ENCODE assay signal across 8 cellular contexts in the genomic region with DNA sequence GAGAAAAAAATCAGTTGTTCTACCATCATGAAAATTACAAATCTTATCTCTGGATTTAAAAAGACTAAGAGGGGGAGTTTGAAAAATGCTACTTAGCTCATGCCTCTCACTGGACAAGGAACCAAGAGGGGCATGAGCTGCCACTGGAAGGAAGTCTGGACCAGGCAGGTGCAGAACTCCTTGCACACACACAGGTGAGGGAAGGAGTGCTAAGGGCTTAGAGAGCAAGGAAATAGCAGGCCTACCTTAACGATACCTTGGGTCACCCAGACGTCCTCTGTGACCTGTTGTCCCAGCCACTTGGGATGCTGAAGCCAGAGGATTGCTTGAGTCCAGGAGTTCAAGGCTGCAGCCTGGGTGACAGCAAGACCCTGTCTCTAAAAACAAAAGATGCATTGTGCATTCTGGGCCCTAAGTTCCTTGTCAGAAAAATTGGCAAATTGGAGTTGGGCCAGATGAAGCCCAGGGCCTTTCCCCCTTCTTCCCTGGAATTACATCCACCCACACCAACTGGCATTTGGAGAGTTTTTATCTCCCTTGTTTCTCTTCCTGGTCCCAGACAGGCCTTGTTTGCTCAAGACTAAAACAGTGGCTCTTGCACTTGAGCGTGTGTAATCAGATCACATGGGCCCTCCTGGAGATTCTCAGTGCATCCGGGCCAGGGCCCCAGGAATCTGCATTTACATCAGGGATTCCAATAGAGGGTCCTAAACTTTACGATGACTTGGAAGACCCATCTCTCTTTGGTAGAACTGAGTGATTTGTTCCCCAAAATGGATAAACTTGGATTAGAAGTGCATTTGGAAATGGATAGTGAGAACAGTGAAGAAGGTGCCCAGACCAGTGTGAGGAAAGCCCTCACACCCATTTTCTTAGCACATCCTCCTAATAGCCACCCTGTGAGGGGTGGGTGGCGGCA. TPM values are rescaled to one million over a fixed set of nuclear protein-coding genes. Genes with fewer than 3 reads are reported as not detected.
DNase-seq lines count a peak whose midpoint lies in the region; TF ChIP-seq lines count a peak whose summit lies in the region.

No MANE protein-coding gene starts in this region.

- peaks cover 5% of the 10 kb centered on the region for H3K79me1 ChIP-seq in mesendoderm (ENCODE audit: low read length)

- WGBS in mesendoderm (ENCODE audit: extremely low coverage, insufficient coverage, low lambda C conversion rate): no CpG with 5 or more reads among the region's 6 CpGs

- no peak overlapping the region for H2BK120ac ChIP-seq in mesendoderm (ENCODE audit: low read depth, low read length)

- CTCF ChIA-PET in MCF 10A (lab: Yijun Ruan, JAX): interaction anchor here (0.7 to 5.3 kb wide), 10 partner anchors 14 to 138 kb away, joined by 3 to 68 read pairs (median 8); no protein-coding TSS in a partner anchor

- peak overlapping the region; percentile 96 for H3K4me2 ChIP-seq in DOHH2 (ENCODE audit: low read length)
- H3K4me2 ChIP-seq in mesendoderm (ENCODE audit: low read length): no peak overlapping the region

- peak overlapping the region; percentile 81 for H3K4me3 Mint-ChIP-seq in MCF 10A (ENCODE audit: unreplicated experiment)

- intact Hi-C loops in MCF 10A (cut with micrococcal nuclease): loop anchor here (1.0 kb wide), 2 partner anchors 16 to 59 kb away; no protein-coding TSS in a partner anchor
- intact Hi-C loops in vagina (cut with DNase I): loop anchor here (5.0 to 10.0 kb wide), 2 partner anchors 46 to 52 kb away; no protein-coding TSS in a partner anchor

- H3K79me2 ChIP-seq in DOHH2 (ENCODE audit: control insufficient read depth, low read length) (peaks cover 21% of the 10 kb centered on the region), mesendoderm (ENCODE audit: control insufficient read depth, insufficient read depth, low read length) (peaks cover 10% of the 10 kb centered on the region)

- H3K27me3 Mint-ChIP-seq in MCF 10A (ENCODE audit: insufficient read depth, unreplicated experiment): no peaks in the 10 kb centered on the region

- POLR2A ChIA-PET in MCF 10A (lab: Yijun Ruan, JAX): interaction anchor here (0.8 to 12.8 kb wide), 16 partner anchors 10 to 228 kb away, joined by 3 to 902 read pairs (median 7); a partner anchor contains a TSS

- H4K20me1 ChIP-seq in DOHH2 (ENCODE audit: control insufficient read depth, insufficient read depth, low read depth, low read length): peaks cover 18% of the 10 kb centered on the region; the same call in 1 of the 2 replicates

- H3K9me2 ChIP-seq in DOHH2 (replicated peaks; ENCODE audit: control insufficient read depth, low read length): no peaks in the 10 kb centered on the region

- no peak overlapping the region for H4K5ac ChIP-seq in mesendoderm (ENCODE audit: low read length)

- no peak overlapping the region for H3K23ac ChIP-seq in mesendoderm (ENCODE audit: low read length)

- H3K27ac Mint-ChIP-seq in MCF 10A (ENCODE audit: low read depth, unreplicated experiment): peak overlapping the region; percentile 75

- no peak overlapping the region for H3K4ac ChIP-seq in mesendoderm (ENCODE audit: low read depth, low read length)

- peak overlapping the region; percentile 18 for H3K56ac ChIP-seq in mesendoderm (ENCODE audit: low read length)

- TF ChIP-seq POLR2A in vagina (IDR thresholded peaks at IDR 0.05): no peak

- TF ChIP-seq CTCF in DOHH2 (IDR thresholded peaks at IDR 0.05; ENCODE audit: low read depth, low read length, poor library complexity, severe bottlenecking) (no peak), MCF 10A (IDR thresholded peaks at IDR 0.05; ENCODE audit: unreplicated experiment) (no peak), vagina (IDR thresholded peaks at IDR 0.05) (no peak)

- no peak overlapping the region for H2BK15ac ChIP-seq in mesendoderm (replicated peaks; ENCODE audit: low read depth)

- H3K4me1 Mint-ChIP-seq in MCF 10A (ENCODE audit: insufficient read depth, unreplicated experiment): peaks cover 28% of the 10 kb centered on the region

- H3K36me3 ChIP-seq in DOHH2 (ENCODE audit: control insufficient read depth, low read length): peaks cover 29% of the 10 kb centered on the region
- H3K36me3 ChIP-seq in mesendoderm (ENCODE audit: control insufficient read depth, insufficient read depth, low read length): no peaks in the 10 kb centered on the region
- H3K36me3 ChIP-seq in vagina: peaks cover 0 to 25% of the 10 kb centered on the region in 2 donors

- H3K9ac ChIP-seq in mesendoderm (ENCODE audit: low read length): no peak overlapping the region

- no peak overlapping the region for H2AK5ac ChIP-seq in mesendoderm (ENCODE audit: low read length)

- DNase-seq in NCI-H2029 (lab: John Stamatoyannopoulos, UW) (peak; percentile 50), MCF 10A (ENCODE audit: unreplicated experiment) (peak; percentile 97), mesendoderm (peak; percentile 52), vagina (ENCODE audit: extremely low spot score in 2 of 2) (no peak), OCI-M2 (lab: John Stamatoyannopoulos, UW; ENCODE audit: unreplicated experiment) (no peak), AG08395 (ENCODE audit: low spot score) (no peak), NCI-H524 treated with DMSO at 0.1 percent for 48 hours (lab: John Stamatoyannopoulos, UW) (no peak)

- H3K4me3 ChIP-seq in DOHH2 (ENCODE audit: low read length): peak overlapping the region; percentile 95
- H3K4me3 ChIP-seq in mesendoderm (ENCODE audit: low read length): no peak overlapping the region
- peak overlapping the region; percentile 90 to 99 for H3K4me3 ChIP-seq in vagina

- H3K18ac ChIP-seq in mesendoderm (ENCODE audit: low read length): no peak overlapping the region

- H3F3A ChIP-seq in DOHH2 (ENCODE audit: control insufficient read depth, insufficient read depth): peaks cover 37% of the 10 kb centered on the region

- TSS peak; percentile 46 for BruUV-seq in MCF 10A (replicated peaks; lab: Mats Ljungman, UMichigan)

- H3K27me3 ChIP-seq in DOHH2 (ENCODE audit: control insufficient read depth, low read length) (no peaks in the 10 kb centered on the region; the same call in 1 of the 2 replicates), mesendoderm (ENCODE audit: insufficient read depth, low read length, poor library complexity) (no peaks in the 10 kb centered on the region), vagina (no peaks in the 10 kb centered on the region)

- no peak overlapping the region for H4K8ac ChIP-seq in mesendoderm (ENCODE audit: low read depth, low read length)

- H3K27ac ChIP-seq in DOHH2 (ENCODE audit: low read depth, low read length): peak overlapping the region; percentile 77
- H3K27ac ChIP-seq in mesendoderm (ENCODE audit: low read depth, low read length): no peak overlapping the region
- H3K27ac ChIP-seq in vagina: peak overlapping the region; percentile 99

- H3K36me3 Mint-ChIP-seq in MCF 10A (ENCODE audit: insufficient read depth, unreplicated experiment): peaks cover 39% of the 10 kb centered on the region

- H3K9me3 ChIP-seq in DOHH2 (ENCODE audit: control insufficient read depth, insufficient read depth, low read length): no peaks in the 10 kb centered on the region
- no peaks in the 10 kb centered on the region for H3K9me3 ChIP-seq in vagina

- H3K9me3 Mint-ChIP-seq in MCF 10A (ENCODE audit: unreplicated experiment): no peaks in the 10 kb centered on the region

- no peak overlapping the region for H2BK5ac ChIP-seq in mesendoderm (ENCODE audit: low read length)

- H3K4me1 ChIP-seq in DOHH2 (ENCODE audit: control insufficient read depth, low read length) (peaks cover 38% of the 10 kb centered on the region), mesendoderm (ENCODE audit: control insufficient read depth, low read depth, low read length) (peaks cover 1% of the 10 kb centered on the region), vagina (peaks cover 34% of the 10 kb centered on the region)

RNA-seq across cellular contexts. Expression of a gene that starts 3.0 kb away (rescaled TPM):
- total RNA-seq in MCF 10A (2022): 698 and 872 TPM in 2 replicates
- polyA plus RNA-seq in mesendoderm (2013, experiment 1 of 2): 13.6 TPM
- 13.8 TPM for polyA plus RNA-seq in mesendoderm (2013, experiment 2 of 2)
- total RNA-seq in vagina: 1,063 TPM

Comparison
In these comparisons a context has a peak if more than half of its experiments do, and no peak if none do; other contexts are left out.
1. DNase-seq: peak in NCI-H2029 (single experiment), MCF 10A (single experiment) and mesendoderm (single experiment); none in vagina (0 of 2), OCI-M2 (single experiment), AG08395 (single experiment) and NCI-H524 treated with DMSO at 0.1 percent for 48 hours (single experiment).